1 cellular context compared by ENCODE assay signal in genomic region chr1:107273515-107273914, GRCh38.
TF ChIP-seq lines count a peak whose summit lies in the region.

No MANE protein-coding gene starts in this region.

TF ChIP-seq in HepG2, 621 proteins besides CTCF, POLR2A, EP300 and RAD21 (continued from another document):
- TF ChIP-seq TOE1 (CRISPR knock-in tag; IDR thresholded peaks at IDR 0.05) (no peak), MLLT10 (CRISPR knock-in tag; IDR thresholded peaks at IDR 0.05) (no peak), CREB1 (IDR thresholded peaks at IDR 0.05) (peak; percentile 54), CREB1 (CRISPR knock-in tag; IDR thresholded peaks at IDR 0.05) (no peak), ZNF784 (CRISPR knock-in tag; IDR thresholded peaks at IDR 0.05; ENCODE audit: borderline replicate concordance) (no peak)
